9 cellular contexts compared by ENCODE assay signal in the genomic region with DNA sequence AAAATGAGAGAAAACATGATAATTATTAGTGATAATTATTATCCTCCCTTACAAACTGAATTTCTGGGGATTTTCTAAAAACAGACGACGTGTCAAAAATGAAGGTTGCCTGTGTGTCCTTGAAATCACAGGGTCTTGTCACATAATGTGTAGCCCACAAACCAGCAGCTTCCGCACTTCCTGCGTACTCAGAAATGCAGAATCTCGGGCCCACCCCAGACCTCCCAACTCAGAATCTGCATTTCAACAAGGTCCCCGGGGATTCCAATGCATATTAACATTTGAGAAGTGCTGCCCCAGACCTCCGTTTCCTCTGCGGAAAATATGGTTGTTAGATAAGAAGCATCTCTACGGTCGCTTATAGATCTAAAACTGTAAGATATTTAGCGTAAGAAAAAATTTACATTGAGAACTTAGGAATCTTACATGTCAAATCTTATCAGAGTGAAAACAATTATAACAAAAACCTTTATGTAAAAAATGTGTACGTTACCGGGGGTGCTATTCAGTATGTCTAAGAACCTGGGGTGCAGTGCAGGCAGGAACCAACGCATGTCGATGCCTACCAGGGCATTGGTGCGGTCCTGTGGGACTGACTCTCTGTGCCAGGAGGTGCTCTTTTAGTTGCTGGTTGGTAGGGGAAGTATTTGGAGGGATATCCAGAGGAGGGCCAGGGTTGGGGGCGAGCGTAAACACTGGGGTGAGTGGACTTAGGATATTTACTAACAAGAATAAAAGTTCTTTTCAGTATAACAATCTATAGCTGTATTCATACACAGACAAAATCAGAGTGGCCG. TPM values are rescaled to one million over a fixed set of nuclear protein-coding genes. Genes with fewer than 3 reads are reported as not detected.
A peak's percentile ranks its signal among the peaks of the same experiment; 100 is the strongest.
DNase-seq lines count a peak whose midpoint lies in the region; ATAC-seq and TF ChIP-seq lines count a peak whose summit lies in the region.
"Had no signal": no experiment of that assay in that cellular context is flagged by ENCODE, and none has a peak within 500 bp of the region (broad histone marks: within the 10 kb centered on the region; RNA-seq: fewer than 3 reads in every experiment).

No MANE protein-coding gene starts in this region.

- TF ChIP-seq CTCF in ascending aorta (IDR thresholded peaks at IDR 0.05), result no peak

- peaks cover 0 to 9% of the 10 kb centered on the region in 2 donors for H3K4me1 ChIP-seq in ascending aorta

- H3K36me3 ChIP-seq in ascending aorta, result no peaks in the 10 kb centered on the region

- no peaks in the 10 kb centered on the region for H3K9me3 ChIP-seq in ascending aorta

- intact Hi-C loops in ascending aorta (cut with DNase I), result loop anchor here (1.0 to 5.0 kb wide), 4 partner anchors 66 to 282 kb away; no protein-coding TSS in a partner anchor

- no peak overlapping the region for H3K27ac ChIP-seq in ascending aorta

- ATAC-seq in GM18873 (IDR thresholded peaks at IDR 0.05; ENCODE audit: low FRiP score, unreplicated experiment) (peak; percentile 13), HG03280 (IDR thresholded peaks at IDR 0.05; ENCODE audit: unreplicated experiment) (peak; percentile 28), HG02870 (IDR thresholded peaks at IDR 0.05; ENCODE audit: unreplicated experiment) (no peak)

- no peaks in the 10 kb centered on the region for H3K27me3 ChIP-seq in ascending aorta

- peak overlapping the region; percentile 18 to 59 for H3K4me3 ChIP-seq in ascending aorta

- DNase-seq in ascending aorta (ENCODE audit: low spot score in 2 of 2), result no peak
- peak; percentile 13 for DNase-seq in medulla oblongata (ENCODE audit: extremely low spot score)
- DNase-seq in epidermal melanocyte (ENCODE audit: insufficient read length, low spot score), result no peak
- DNase-seq in activated CD4-positive, CD25-positive, alpha-beta regulatory T cell treated with anti-CD3 and anti-CD28 coated beads, Interleukin-2, amount 50 U/mL, for 72 hours, result no peak
- DNase-seq in HT-29 (ENCODE audit: low spot score), result no peak

RNA-seq across cellular contexts. Expression of a gene that starts 15.2 kb away (rescaled TPM):
- 2.0 TPM for total RNA-seq in ascending aorta
- total RNA-seq in HT-29 (2014; rRNA removed; shearing (Covaris generic)), result not detected in 2 replicates
- total RNA-seq: M059J had no signal
